Comparison of ENCODE assay signal across 22 cellular contexts in the genomic region with DNA sequence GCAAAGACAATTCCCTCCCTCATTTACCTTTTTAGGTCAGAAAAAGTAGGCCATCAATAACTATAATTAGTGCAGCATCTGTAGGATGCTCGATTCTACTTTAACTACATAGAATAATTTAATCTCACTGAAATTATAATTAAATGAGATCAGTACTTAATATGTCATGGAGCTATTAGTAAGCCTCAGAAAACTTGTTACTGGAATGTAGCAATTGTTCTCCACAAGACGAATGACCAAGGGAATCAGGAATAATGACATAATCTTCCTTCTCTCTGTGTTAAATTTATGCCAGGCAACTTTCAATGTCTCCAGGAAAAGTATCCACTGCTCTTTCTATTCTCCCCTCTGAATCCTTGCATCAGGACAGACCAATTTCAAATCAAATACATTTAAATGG. TPM values are rescaled to one million over a fixed set of nuclear protein-coding genes. Genes with fewer than 3 reads are reported as not detected.
DNase-seq lines count a peak whose midpoint lies in the region; ATAC-seq, FAIRE-seq and TF ChIP-seq lines count a peak whose summit lies in the region.
"Had no signal": no experiment of that assay in that cellular context is flagged by ENCODE, and none has a peak within 500 bp of the region (broad histone marks: within the 10 kb centered on the region; RNA-seq: fewer than 3 reads in every experiment).

No MANE protein-coding gene starts in this region.

- peaks cover 31 to 46% of the 10 kb centered on the region in 2 donors for H3K4me1 Mint-ChIP-seq in natural killer cell treated with Interleukin-12 subunit alpha and Interleukin-12 subunit beta and Interleukin-15 and Interleukin-18, amount 100 ng/mL, for 72 hours (ENCODE audit: low read depth in 2 of 2)

- H3K4me2 ChIP-seq in PC-9 (peak overlapping the region; percentile 37; the same call in 1 of the 2 replicates), endothelial cell of umbilical vein (ENCODE audit: insufficient read depth, low read length) (peak overlapping the region; percentile 72)

- H3K9me3 Mint-ChIP-seq in natural killer cell treated with Interleukin-12 subunit alpha and Interleukin-12 subunit beta and Interleukin-15 and Interleukin-18, amount 100 ng/mL, for 72 hours: no peaks in the 10 kb centered on the region
- H3K9me3 Mint-ChIP-seq: activated naive CD8-positive, alpha-beta T cell treated with anti-CD3 and anti-CD28 coated beads for 36 hours; activated T-cell treated with anti-CD3 and anti-CD28 coated beads, Interleukin-2, amount 50 U/mL, for 72 hours; brain; CD14-positive monocyte; naive B cell had no signal

- H3K27ac ChIP-seq in ACC112 (ENCODE audit: low read depth, low read length) (peak overlapping the region; percentile 56; the same call in 1 of the 2 replicates), PC-9 (0 out of 2 replicates have a peak overlapping the region, but pooled peaks have one; percentile 41), endothelial cell of umbilical vein (ENCODE audit: insufficient read depth, low read depth, low read length) (peak overlapping the region; percentile 78)

- H4K20me1 ChIP-seq in PC-9 (ENCODE audit: insufficient read depth) (no peaks in the 10 kb centered on the region), endothelial cell of umbilical vein (replicated peaks; ENCODE audit: control insufficient read depth, extremely low read depth, insufficient read depth, low read length) (no peaks in the 10 kb centered on the region)

- no TSS peak for BruUV-seq in PC-9 (replicated peaks; lab: Mats Ljungman, UMichigan)
- no TSS peak for BruUV-seq in endothelial cell of umbilical vein (replicated peaks; lab: Mats Ljungman, UMichigan)

- H3K27ac Mint-ChIP-seq in natural killer cell treated with Interleukin-12 subunit alpha and Interleukin-12 subunit beta and Interleukin-15 and Interleukin-18, amount 100 ng/mL, for 72 hours: peak overlapping the region; percentile 48 to 84
- H3K27ac Mint-ChIP-seq: progenitor cell of endocrine pancreas had no signal

- dilution Hi-C loops in endothelial cell of umbilical vein (cut with MboI; ENCODE audit: extremely low pct_ligation_motif_present, low sequenced_read_pairs): no loop called here

- peaks cover 3% of the 10 kb centered on the region for H3K9me1 ChIP-seq in endothelial cell of umbilical vein (replicated peaks; ENCODE audit: control insufficient read depth, extremely low read depth, insufficient read depth, low read length)

- no peak overlapping the region for H3K4me3 ChIP-seq in ACC112 (ENCODE audit: low read depth, low read length)
- no peak overlapping the region for H3K4me3 ChIP-seq in PC-9
- H3K4me3 ChIP-seq in endothelial cell of umbilical vein (replicated peaks in 1 of 3; ENCODE audit: insufficient read depth in 1 of 3, low read depth in 1 of 3, low read length in 3 of 3): no peak overlapping the region
- H3K4me3 ChIP-seq: lung had no signal

- peak overlapping the region; percentile 43 for H3K9ac ChIP-seq in endothelial cell of umbilical vein (replicated peaks; ENCODE audit: extremely low read depth, insufficient read depth, low read length)

- H2AFZ ChIP-seq in ACC112 (ENCODE audit: low read length, unreplicated experiment): no peak overlapping the region
- no peak overlapping the region for H2AFZ ChIP-seq in PC-9
- H2AFZ ChIP-seq in endothelial cell of umbilical vein (ENCODE audit: low read depth, low read length): no peak overlapping the region

- intact Hi-C loops in PC-9 (cut with micrococcal nuclease; ENCODE audit: unreplicated experiment) (no loop called here), endothelial cell of umbilical vein (cut with micrococcal nuclease) (no loop called here)

- H3K79me2 ChIP-seq in ACC112 (ENCODE audit: control insufficient read depth, insufficient read depth, low read length, unreplicated experiment) (peaks cover 3% of the 10 kb centered on the region), PC-9 (ENCODE audit: low read depth) (no peaks in the 10 kb centered on the region), endothelial cell of umbilical vein (ENCODE audit: control insufficient read depth, insufficient read depth, low read length) (no peaks in the 10 kb centered on the region)

- FAIRE-seq in endothelial cell of umbilical vein (lab: Jason Lieb, UNC): peak; percentile 53
- FAIRE-seq: HTR-8/SVneo had no signal

- CTCF ChIA-PET in PC-9 (lab: Charles Lee) (interaction anchor here (0.7 kb wide), 1 partner anchor 98 kb away, joined by 4 read pairs; no protein-coding TSS in a partner anchor), endothelial cell of umbilical vein (lab: Charles Lee) (interaction anchor here (0.9 to 1.7 kb wide), 6 partner anchors 9 to 168 kb away, joined by 3 to 10 read pairs (median 4); no protein-coding TSS in a partner anchor)

- H3K9me3 ChIP-seq in PC-9 (ENCODE audit: insufficient read depth, low read depth) (no peaks in the 10 kb centered on the region), endothelial cell of umbilical vein (replicated peaks; ENCODE audit: control insufficient read depth, insufficient read depth, low read length) (no peaks in the 10 kb centered on the region)

- ATAC-seq in natural killer cell treated with Interleukin-12 subunit alpha and Interleukin-12 subunit beta and Interleukin-15 and Interleukin-18, amount 100 ng/mL, for 72 hours: no peak

- H3K27me3 Mint-ChIP-seq in natural killer cell treated with Interleukin-12 subunit alpha and Interleukin-12 subunit beta and Interleukin-15 and Interleukin-18, amount 100 ng/mL, for 72 hours: no peaks in the 10 kb centered on the region
- H3K27me3 Mint-ChIP-seq: activated naive CD8-positive, alpha-beta T cell treated with anti-CD3 and anti-CD28 coated beads for 36 hours; brain; naive B cell; progenitor cell of endocrine pancreas had no signal

- H3K4me1 ChIP-seq in ACC112 (ENCODE audit: control insufficient read depth, insufficient read depth, low read length, unreplicated experiment) (peaks cover 22% of the 10 kb centered on the region), PC-9 (replicated peaks; ENCODE audit: insufficient read depth) (peaks cover 33% of the 10 kb centered on the region), endothelial cell of umbilical vein (ENCODE audit: control insufficient read depth, extremely low read depth, insufficient read depth, low read length) (peaks cover 25% of the 10 kb centered on the region)

- TF ChIP-seq POLR2A in endothelial cell of umbilical vein (IDR thresholded peaks at IDR 0.05; ENCODE audit: low read depth, low read length): no peak

- H3K36me3 Mint-ChIP-seq in natural killer cell treated with Interleukin-12 subunit alpha and Interleukin-12 subunit beta and Interleukin-15 and Interleukin-18, amount 100 ng/mL, for 72 hours: no peaks in the 10 kb centered on the region
- H3K36me3 Mint-ChIP-seq: activated naive CD8-positive, alpha-beta T cell treated with anti-CD3 and anti-CD28 coated beads for 36 hours; brain; naive B cell had no signal

- POLR2A ChIA-PET in PC-9 (lab: Charles Lee; ENCODE audit: unreplicated experiment) (interaction anchor here (0.7 kb wide), 1 partner anchor 1078 kb away, joined by 5 read pairs; no protein-coding TSS in a partner anchor), endothelial cell of umbilical vein (lab: Charles Lee) (no interaction called here)

- H3K9me2 ChIP-seq in PC-9 (ENCODE audit: insufficient read depth): no peaks in the 10 kb centered on the region

- peaks cover 13% of the 10 kb centered on the region; the same call in 1 of the 2 replicates for H3F3A ChIP-seq in PC-9 (ENCODE audit: insufficient read depth, low read depth)

- no peak for TF ChIP-seq CTCF in PC-9 (conservative IDR thresholded peaks at IDR 0.05)
- no peak for TF ChIP-seq CTCF in endothelial cell of umbilical vein (IDR thresholded peaks at IDR 0.05; ENCODE audit: extremely low read depth in 1 of 2, insufficient read depth in 1 of 2, low read depth in 1 of 2, low read length in 2 of 2)

- no peak for DNase-seq in PC-9
- DNase-seq in endothelial cell of umbilical vein (ENCODE audit: low read depth, low spot score): peak; percentile 65
- no peak for DNase-seq in natural killer cell treated with Interleukin-12 subunit alpha and Interleukin-12 subunit beta and Interleukin-15 and Interleukin-18, amount 100 ng/mL, for 72 hours (ENCODE audit: low spot score)
- DNase-seq in activated CD4-positive, alpha-beta T cell treated with anti-CD3 and anti-CD28 coated beads for 4 hours: no peak
- DNase-seq in epidermal melanocyte (ENCODE audit: insufficient read length, low spot score): no peak
- no peak for DNase-seq in NCI-H146 treated with DMSO at 0.1 percent for 48 hours (lab: John Stamatoyannopoulos, UW; ENCODE audit: unreplicated experiment)
- no peak for DNase-seq in central memory CD4-positive, alpha-beta T cell
- DNase-seq: activated CD8-positive, alpha-beta memory T cell treated with anti-CD3 and anti-CD28 coated beads for 24 hours; activated naive CD8-positive, alpha-beta T cell treated with anti-CD3 and anti-CD28 coated beads for 36 hours; activated T-cell treated with anti-CD3 and anti-CD28 coated beads, Interleukin-2, amount 50 U/mL, for 72 hours; cortex of kidney; DMS79 treated with DMSO at 0.1 percent for 48 hours; HCEC 1CT; naive B cell; NCI-H1105 treated with DMSO at 0.1 percent for 48 hours; NCI-H748 treated with DMSO at 0.1 percent for 48 hours had no signal

- no peak overlapping the region for H3K4me3 Mint-ChIP-seq in natural killer cell treated with Interleukin-12 subunit alpha and Interleukin-12 subunit beta and Interleukin-15 and Interleukin-18, amount 100 ng/mL, for 72 hours

- H3K27me3 ChIP-seq in ACC112 (ENCODE audit: insufficient read depth, low read length): no peaks in the 10 kb centered on the region
- H3K27me3 ChIP-seq in PC-9 (ENCODE audit: insufficient read depth, low read depth): no peaks in the 10 kb centered on the region
- H3K27me3 ChIP-seq in endothelial cell of umbilical vein (ENCODE audit: control insufficient read depth in 2 of 2, insufficient read depth in 2 of 2, low read length in 2 of 2): no peaks in the 10 kb centered on the region

- no peaks in the 10 kb centered on the region for H3K36me3 ChIP-seq in ACC112 (ENCODE audit: insufficient read depth, low read length)
- H3K36me3 ChIP-seq in PC-9 (ENCODE audit: low read depth): no peaks in the 10 kb centered on the region
- H3K36me3 ChIP-seq in endothelial cell of umbilical vein (ENCODE audit: control insufficient read depth in 2 of 2, extremely low read depth in 1 of 2, insufficient read depth in 2 of 2, low read length in 2 of 2): no peaks in the 10 kb centered on the region

RNA-seq across cellular contexts. Expression of gene SESN1, which starts 34.1 kb away (rescaled TPM):
- total RNA-seq in PC-9 (2021) (6.1 and 6.5 TPM in 2 replicates), endothelial cell of umbilical vein (15.6 and 17.3 TPM in 2 replicates)
- polyA plus RNA-seq in endothelial cell of umbilical vein: 6.4 and 7.1 TPM in 2 replicates
- 5.9 and 7.1 TPM in 2 replicates for polyA plus RNA-seq in endothelial cell of umbilical vein (2011; cell fraction: cytosol; rRNA removed)
- polyA plus RNA-seq in endothelial cell of umbilical vein (2011; cell fraction: nucleus; rRNA removed): 23.8 and 27.5 TPM in 2 replicates
- polyA plus RNA-seq in endothelial cell of umbilical vein (2012): 16.4 and 20.7 TPM in 2 replicates
- polyA minus RNA-seq in endothelial cell of umbilical vein: 15.4 and 18.4 TPM in 2 replicates
- polyA minus RNA-seq in endothelial cell of umbilical vein (2011; cell fraction: cytosol; rRNA and poly(A)+ RNA removed): 3.9 TPM
- 34.8 and 45.5 TPM in 2 replicates for polyA minus RNA-seq in endothelial cell of umbilical vein (2011; cell fraction: nucleus; rRNA and poly(A)+ RNA removed)
- 1 to 10 TPM; 7.4 to 9.6 TPM for total RNA-seq in natural killer cell treated with Interleukin-12 subunit alpha and Interleukin-12 subunit beta and Interleukin-15 and Interleukin-18, amount 100 ng/mL, for 72 hours

RNA-seq across cellular contexts. Expression of gene CEP57L1, which starts 34.7 kb away (rescaled TPM):
- total RNA-seq in PC-9 (2021): 17.2 and 18.3 TPM in 2 replicates
- total RNA-seq in endothelial cell of umbilical vein: 20.9 and 21.0 TPM in 2 replicates
- polyA plus RNA-seq in endothelial cell of umbilical vein: 7.4 and 7.8 TPM in 2 replicates
- 14.0 and 15.7 TPM in 2 replicates for polyA plus RNA-seq in endothelial cell of umbilical vein (2011; cell fraction: cytosol; rRNA removed)
- 21.3 and 22.3 TPM in 2 replicates for polyA plus RNA-seq in endothelial cell of umbilical vein (2011; cell fraction: nucleus; rRNA removed)
- polyA plus RNA-seq in endothelial cell of umbilical vein (2012): 14.1 and 20.6 TPM in 2 replicates
- polyA minus RNA-seq in endothelial cell of umbilical vein: 7.2 and 8.4 TPM in 2 replicates
- 16.1 TPM for polyA minus RNA-seq in endothelial cell of umbilical vein (2011; cell fraction: cytosol; rRNA and poly(A)+ RNA removed)
- 13.6 and 30.2 TPM in 2 replicates for polyA minus RNA-seq in endothelial cell of umbilical vein (2011; cell fraction: nucleus; rRNA and poly(A)+ RNA removed)
- 10 to 100 TPM; 14.4 to 29.3 TPM for total RNA-seq in natural killer cell treated with Interleukin-12 subunit alpha and Interleukin-12 subunit beta and Interleukin-15 and Interleukin-18, amount 100 ng/mL, for 72 hours
